Comparison of ENCODE assay signal across 8 cellular contexts in the genomic region with DNA sequence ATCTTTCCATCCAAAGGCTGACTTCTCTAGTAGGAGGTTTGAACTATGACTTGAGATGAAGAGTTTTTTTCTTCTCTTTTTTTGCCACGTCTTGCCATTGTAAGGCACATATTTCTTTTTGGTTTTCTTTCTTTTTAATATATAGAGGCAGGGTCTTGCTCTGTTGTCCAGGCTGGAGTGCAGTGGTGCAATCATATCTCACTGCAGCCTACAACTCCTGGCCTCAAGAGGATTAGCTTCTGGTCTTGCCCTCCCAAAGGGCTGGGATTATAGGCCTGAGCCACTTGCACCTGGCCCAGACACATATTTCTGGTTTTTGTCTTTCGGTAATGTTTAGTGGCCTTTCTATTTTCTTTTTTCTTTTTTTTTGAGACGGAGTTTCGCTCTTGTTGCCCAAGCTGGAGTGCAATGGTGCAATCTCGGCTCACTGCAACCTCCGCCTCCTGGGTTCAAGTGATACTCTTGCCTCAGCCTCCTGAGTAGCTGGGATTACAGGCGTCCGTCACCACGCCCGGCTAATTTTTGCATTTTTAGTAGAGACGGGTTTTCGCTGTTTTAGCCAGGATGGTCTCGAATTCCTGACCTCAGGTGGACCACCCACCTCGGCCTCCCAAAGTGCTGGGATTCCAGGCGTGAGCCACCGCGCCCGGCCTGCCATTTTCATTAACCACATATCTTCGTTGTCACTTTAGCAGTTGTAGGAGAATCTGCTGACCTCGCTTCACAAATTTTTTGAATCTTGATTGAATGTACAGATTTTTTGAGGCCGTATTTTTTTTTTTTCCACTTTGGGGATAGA. TPM values are rescaled to one million over a fixed set of nuclear protein-coding genes. Genes with fewer than 3 reads are reported as not detected.
DNase-seq lines count a peak whose midpoint lies in the region; ATAC-seq and TF ChIP-seq lines count a peak whose summit lies in the region.
"Not testable (repeated sequence)": the region's sequence is repeated elsewhere in the genome, so short reads cannot be mapped to it uniquely, and the experiment has no call there.

No MANE protein-coding gene starts in this region.

- not testable (repeated sequence) for H3K9me2 ChIP-seq in OCI-LY1 (ENCODE audit: low read depth, low read length)

- not testable (repeated sequence) for H4K20me1 ChIP-seq in DND-41 (ENCODE audit: insufficient read depth, low read length); OCI-LY1 (ENCODE audit: insufficient read depth, low read length)

- not testable (repeated sequence) for H3K79me2 ChIP-seq in DND-41 (ENCODE audit: insufficient read depth, low read length); OCI-LY1 (ENCODE audit: insufficient read depth, low read length)

- H3K9me3 Mint-ChIP-seq in activated CD4-positive, alpha-beta memory T cell treated with anti-CD3 and anti-CD28 coated beads, Interleukin-2, amount 10 ng/mL, durations not matched to agents 7 days and 5 days; glutamatergic neuron (ENCODE audit: unreplicated experiment): not testable (repeated sequence)

- not testable (repeated sequence) for H3K9me3 ChIP-seq in DND-41 (ENCODE audit: insufficient read depth, low read length, severe bottlenecking); OCI-LY1 (ENCODE audit: low read length); mucosa of stomach (ENCODE audit: control insufficient read depth, low read length); psoas muscle; transverse colon

- CTCF ChIA-PET in activated CD4-positive, alpha-beta memory T cell treated with anti-CD3 and anti-CD28 coated beads, Interleukin-2, amount 10 ng/mL, durations not matched to agents 7 days and 5 days (lab: Charles Lee), result not testable (repeated sequence)

- not testable (repeated sequence) for DNase-seq in DND-41; activated CD4-positive, alpha-beta memory T cell treated with anti-CD3 and anti-CD28 coated beads, Interleukin-2, amount 10 ng/mL, durations not matched to agents 7 days and 5 days; brain microvascular endothelial cell; glutamatergic neuron; psoas muscle; transverse colon

- H3F3A ChIP-seq in OCI-LY1 (ENCODE audit: insufficient read depth, low read length), result not testable (repeated sequence)

- TF ChIP-seq CTCF in DND-41 (IDR thresholded peaks at IDR 0.05; ENCODE audit: borderline replicate concordance, extremely low read depth, low read length, poor library complexity, severe bottlenecking); OCI-LY1 (IDR thresholded peaks at IDR 0.05; ENCODE audit: low read length); brain microvascular endothelial cell (IDR thresholded peaks at IDR 0.05; ENCODE audit: low read depth, low read length, missing control alignments); glutamatergic neuron (IDR thresholded peaks at IDR 0.05; ENCODE audit: partially characterized antibody, unreplicated experiment); psoas muscle (IDR thresholded peaks at IDR 0.05); transverse colon (IDR thresholded peaks at IDR 0.05): not testable (repeated sequence)

- not testable (repeated sequence) for ATAC-seq in DND-41 (ENCODE audit: insufficient read depth, low read depth); psoas muscle

- H3K27me3 Mint-ChIP-seq in activated CD4-positive, alpha-beta memory T cell treated with anti-CD3 and anti-CD28 coated beads, Interleukin-2, amount 10 ng/mL, durations not matched to agents 7 days and 5 days; glutamatergic neuron (ENCODE audit: unreplicated experiment): not testable (repeated sequence)

- in situ Hi-C loops in brain microvascular endothelial cell (cut with HindIII; ENCODE audit: low pct_ligation_motif_present, low sequenced_read_pairs); transverse colon (cut with MboI; ENCODE audit: low pct_ligation_motif_present in 1 of 4, low pct_unique_long_range_greater_than_20kb in 1 of 4, low sequenced_read_pairs in 3 of 4): not testable (repeated sequence)

- not testable (repeated sequence) for TF ChIP-seq POLR2A in transverse colon (IDR thresholded peaks at IDR 0.05)

- WGBS in psoas muscle, 3 donors, result 93 to 95% (median 95%) methylated on average over 21 of the region's 21 CpGs
- 86 to 95% methylated on average over 10 to 21 of the region's 21 CpGs for WGBS in transverse colon (ENCODE audit: low coverage in 1 of 2), 2 donors

- peaks cover 12% of the 10 kb centered on the region for H3K36me3 Mint-ChIP-seq in activated CD4-positive, alpha-beta memory T cell treated with anti-CD3 and anti-CD28 coated beads, Interleukin-2, amount 10 ng/mL, durations not matched to agents 7 days and 5 days (ENCODE audit: low read depth)
- not testable (repeated sequence) for H3K36me3 Mint-ChIP-seq in glutamatergic neuron (ENCODE audit: unreplicated experiment)

- H3K4me3 ChIP-seq in DND-41 (ENCODE audit: low read depth in 1 of 2, low read length in 2 of 2) (peak overlapping the region in 1 of 2 experiments; percentile 51; a peak in 2 of 4 replicates), OCI-LY1 (ENCODE audit: low read depth, low read length, poor library complexity, severe bottlenecking) (peak overlapping the region; percentile 59), psoas muscle (peak overlapping the region; percentile 68)
- H3K4me3 ChIP-seq in brain microvascular endothelial cell (ENCODE audit: low read depth, low read length); mucosa of stomach (ENCODE audit: low read length); transverse colon: not testable (repeated sequence)

- H3K4me3 Mint-ChIP-seq in activated CD4-positive, alpha-beta memory T cell treated with anti-CD3 and anti-CD28 coated beads, Interleukin-2, amount 10 ng/mL, durations not matched to agents 7 days and 5 days, result peak overlapping the region; percentile 79
- H3K4me3 Mint-ChIP-seq in glutamatergic neuron (ENCODE audit: unreplicated experiment), result peak overlapping the region; percentile 86

- intact Hi-C loops in psoas muscle (cut with DNase I); transverse colon (cut with DNase I; ENCODE audit: low total_unique reads): not testable (repeated sequence)

- H3K27ac Mint-ChIP-seq in activated CD4-positive, alpha-beta memory T cell treated with anti-CD3 and anti-CD28 coated beads, Interleukin-2, amount 10 ng/mL, durations not matched to agents 7 days and 5 days, result peak overlapping the region; percentile 93
- H3K27ac Mint-ChIP-seq in glutamatergic neuron (ENCODE audit: unreplicated experiment), result peak overlapping the region; percentile 95

- peaks cover 38% of the 10 kb centered on the region for H3K4me1 Mint-ChIP-seq in activated CD4-positive, alpha-beta memory T cell treated with anti-CD3 and anti-CD28 coated beads, Interleukin-2, amount 10 ng/mL, durations not matched to agents 7 days and 5 days
- H3K4me1 Mint-ChIP-seq in glutamatergic neuron (ENCODE audit: low read depth, unreplicated experiment), result not testable (repeated sequence)

- TF ChIP-seq EP300 in transverse colon (IDR thresholded peaks at IDR 0.05; ENCODE audit: low read depth), result not testable (repeated sequence)

- H3K9ac ChIP-seq in DND-41 (ENCODE audit: low read depth, low read length) (peak overlapping the region; percentile 90), OCI-LY1 (ENCODE audit: low read length) (peak overlapping the region; percentile 66; the same call in 1 of the 2 replicates), mucosa of stomach (ENCODE audit: low read length) (peak overlapping the region; percentile 61)

- H3K36me3 ChIP-seq in DND-41 (ENCODE audit: insufficient read depth, low read length); OCI-LY1 (ENCODE audit: insufficient read depth, low read length); brain microvascular endothelial cell (replicated peaks); mucosa of stomach (ENCODE audit: control insufficient read depth, insufficient read depth, low read length); psoas muscle (ENCODE audit: insufficient read depth in 1 of 2, low read depth in 1 of 2); transverse colon: not testable (repeated sequence)

- POLR2A ChIA-PET in activated CD4-positive, alpha-beta memory T cell treated with anti-CD3 and anti-CD28 coated beads, Interleukin-2, amount 10 ng/mL, durations not matched to agents 7 days and 5 days (lab: Charles Lee), result interaction anchor here (2.6 kb wide), 1 partner anchor 9 kb away, joined by 14 read pairs; no protein-coding TSS in a partner anchor

- peaks cover 23% of the 10 kb centered on the region for H3K4me1 ChIP-seq in DND-41 (ENCODE audit: insufficient read depth, low read length)
- H3K4me1 ChIP-seq in OCI-LY1 (ENCODE audit: insufficient read depth, low read length, severe bottlenecking), result peaks cover 13% of the 10 kb centered on the region
- peaks cover 12% of the 10 kb centered on the region for H3K4me1 ChIP-seq in mucosa of stomach (ENCODE audit: control insufficient read depth, insufficient read depth, low read length)
- not testable (repeated sequence) for H3K4me1 ChIP-seq in psoas muscle
- peaks cover 3 to 21% (median 16%) of the 10 kb centered on the region in 4 donors for H3K4me1 ChIP-seq in transverse colon

- H3K27ac ChIP-seq in DND-41 (ENCODE audit: low read length) (peak overlapping the region; percentile 91), OCI-LY1 (ENCODE audit: low read depth, low read length, poor library complexity, severe bottlenecking) (peak overlapping the region; percentile 79), brain microvascular endothelial cell (peak overlapping the region; percentile 82), psoas muscle (peak overlapping the region; percentile 81), transverse colon (peak overlapping the region; percentile 89 to 97 (median 92))

- H3K4me2 ChIP-seq in DND-41 (ENCODE audit: insufficient read depth, low read length) (peak overlapping the region; percentile 59), OCI-LY1 (ENCODE audit: low read length) (peak overlapping the region; percentile 70)

- not testable (repeated sequence) for H3K27me3 ChIP-seq in DND-41 (ENCODE audit: insufficient read depth, low read length, poor library complexity); OCI-LY1 (ENCODE audit: insufficient read depth, low read length); brain microvascular endothelial cell (replicated peaks); mucosa of stomach (ENCODE audit: control insufficient read depth, insufficient read depth, low read length); psoas muscle (ENCODE audit: insufficient read depth in 3 of 3, low read length in 2 of 3); transverse colon

- H2AFZ ChIP-seq in DND-41 (ENCODE audit: low read depth, low read length), result peak overlapping the region; percentile 59
- not testable (repeated sequence) for H2AFZ ChIP-seq in OCI-LY1 (ENCODE audit: low read length)

RNA-seq across cellular contexts. Expression of a gene that starts 14.6 kb away (rescaled TPM):
- total RNA-seq in activated CD4-positive, alpha-beta memory T cell treated with anti-CD3 and anti-CD28 coated beads, Interleukin-2, amount 10 ng/mL, durations not matched to agents 7 days and 5 days, result 1 to 10 TPM; 5.7 to 6.1 TPM
- total RNA-seq in glutamatergic neuron (ENCODE audit: unreplicated experiment), result 2.6 TPM
- 10 to 100 TPM; 10.2 to 14.9 (median 12.5) TPM for total RNA-seq in psoas muscle
- polyA plus RNA-seq in psoas muscle, result 10 to 100 TPM in 2 of 3 donors, 1 to 10 TPM in 1; 9.5 to 29.0 (median 14.3) TPM
- 10 to 100 TPM in 1 of 4 donors, 1 to 10 TPM in 1, under 1 TPM in 1, not detected in 1; 0.60 to 11.3 (median 5.9) TPM for total RNA-seq in transverse colon

RNA-seq across cellular contexts. Expression of a gene that starts 16.9 kb away (rescaled TPM):
- total RNA-seq in activated CD4-positive, alpha-beta memory T cell treated with anti-CD3 and anti-CD28 coated beads, Interleukin-2, amount 10 ng/mL, durations not matched to agents 7 days and 5 days, result 10 to 100 TPM; 11.1 to 11.2 TPM
- total RNA-seq in glutamatergic neuron (ENCODE audit: unreplicated experiment), result 4.3 TPM
- total RNA-seq in psoas muscle, result 1 to 10 TPM; 2.4 to 4.5 (median 3.2) TPM
- 10 to 100 TPM in 1 of 3 donors, 1 to 10 TPM in 2; 4.3 to 10.2 (median 6.7) TPM for polyA plus RNA-seq in psoas muscle
- 10 to 100 TPM in 2 of 4 donors, 1 to 10 TPM in 2; 4.5 to 21.0 (median 8.2) TPM for total RNA-seq in transverse colon

RNA-seq across cellular contexts. Expression of a gene that starts 22.6 kb away (rescaled TPM):
- total RNA-seq in activated CD4-positive, alpha-beta memory T cell treated with anti-CD3 and anti-CD28 coated beads, Interleukin-2, amount 10 ng/mL, durations not matched to agents 7 days and 5 days, result 1,000 to 10,000 TPM; 1,228 to 1,253 TPM
- total RNA-seq in glutamatergic neuron (ENCODE audit: unreplicated experiment) (663 TPM), psoas muscle (100 to 1,000 TPM; 537 to 822 (median 624) TPM), transverse colon (100 to 1,000 TPM; 360 to 671 (median 400) TPM)
- polyA plus RNA-seq in psoas muscle, result 100 to 1,000 TPM; 588 to 952 (median 847) TPM

RNA-seq across cellular contexts. Expression of a gene that starts 24.4 kb away (rescaled TPM):
- 100 to 1,000 TPM; 206 to 207 TPM for total RNA-seq in activated CD4-positive, alpha-beta memory T cell treated with anti-CD3 and anti-CD28 coated beads, Interleukin-2, amount 10 ng/mL, durations not matched to agents 7 days and 5 days
- 182 TPM for total RNA-seq in glutamatergic neuron (ENCODE audit: unreplicated experiment)
- 1 to 10 TPM; 2.0 to 4.6 (median 2.3) TPM for total RNA-seq in psoas muscle
- 1 to 10 TPM; 1.4 to 2.0 (median 1.8) TPM for polyA plus RNA-seq in psoas muscle
- total RNA-seq in transverse colon, result 10 to 100 TPM in 2 of 4 donors, 1 to 10 TPM in 2; 7.2 to 14.1 (median 9.6) TPM

RNA-seq across cellular contexts. Expression of a gene that starts 37.8 kb away (rescaled TPM):
- 10 to 100 TPM; 33.9 to 34.6 TPM for total RNA-seq in activated CD4-positive, alpha-beta memory T cell treated with anti-CD3 and anti-CD28 coated beads, Interleukin-2, amount 10 ng/mL, durations not matched to agents 7 days and 5 days
- total RNA-seq in glutamatergic neuron (ENCODE audit: unreplicated experiment), result 94.6 TPM
- 10 to 100 TPM; 43.3 to 55.8 (median 50.9) TPM for total RNA-seq in psoas muscle
- 10 to 100 TPM; 24.9 to 46.0 (median 33.7) TPM for polyA plus RNA-seq in psoas muscle
- 100 to 1,000 TPM in 2 of 4 donors, 10 to 100 TPM in 2; 59.1 to 160 (median 112) TPM for total RNA-seq in transverse colon
